28 cellular contexts compared by ENCODE assay signal in the genomic region with DNA sequence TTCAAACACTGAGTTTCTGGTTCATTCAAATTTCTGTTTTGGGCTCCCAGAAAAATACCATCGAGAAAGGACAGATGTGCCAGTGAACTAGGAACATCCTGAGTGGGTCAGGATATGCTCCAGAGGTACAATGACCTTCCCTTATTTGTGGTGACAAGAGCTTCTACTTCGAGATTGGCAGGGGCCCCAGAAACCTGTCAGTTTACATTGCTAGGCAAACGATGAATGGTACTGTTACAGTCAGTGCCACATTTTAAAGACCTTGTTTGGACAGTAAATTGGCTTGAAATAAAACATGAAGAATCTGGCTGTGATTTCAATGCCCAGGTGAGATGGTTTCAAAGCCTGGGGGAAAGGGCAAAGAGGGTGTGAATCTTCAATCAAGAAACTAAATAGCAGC.
A peak's percentile ranks its signal among the peaks of the same experiment; 100 is the strongest.
DNase-seq lines count a peak whose midpoint lies in the region; ATAC-seq and TF ChIP-seq lines count a peak whose summit lies in the region.
"Had no signal": no experiment of that assay in that cellular context is flagged by ENCODE, and none has a peak within 500 bp of the region (broad histone marks: within the 10 kb centered on the region; RNA-seq: fewer than 3 reads in every experiment).

No MANE protein-coding gene starts in this region.

- H4K20me1 ChIP-seq in PC-3 (ENCODE audit: low read length): no peaks in the 10 kb centered on the region
- no peaks in the 10 kb centered on the region for H4K20me1 ChIP-seq in smooth muscle cell (ENCODE audit: low read depth)

- no peaks in the 10 kb centered on the region for H3K79me2 ChIP-seq in PC-3 (ENCODE audit: low read length)
- H3K79me2 ChIP-seq in smooth muscle cell (ENCODE audit: low read depth): no peaks in the 10 kb centered on the region

- DNase-seq in NCI-H1694 treated with DMSO at 0.1 percent for 48 hours (lab: John Stamatoyannopoulos, UW): peak; percentile 27
- DNase-seq in NCI-H1694 (lab: John Stamatoyannopoulos, UW): no peak
- DNase-seq in NCI-H2081 (lab: John Stamatoyannopoulos, UW): peak; percentile 8 to 64
- DNase-seq in PC-3: peak; percentile 25
- DNase-seq in thyroid gland: peak; percentile 51 to 60
- DNase-seq in NCI-H2107 treated with DMSO at 0.1 percent for 48 hours (lab: John Stamatoyannopoulos, UW; ENCODE audit: unreplicated experiment): no peak
- no peak for DNase-seq in T-helper 17 cell
- no peak for DNase-seq in smooth muscle cell (lab: John Stamatoyannopoulos, UW; ENCODE audit: unreplicated experiment)
- DNase-seq: 8988T; activated CD4-positive, alpha-beta T cell treated with anti-CD3 and anti-CD28 coated beads, Interleukin-2, amount 10 ng/mL, durations not matched to agents 7 days and 5 days; activated effector memory CD4-positive, alpha-beta T cell treated with Interleukin-2 at 50 U/mL for 16 hours; activated T-cell treated with anti-CD3 and anti-CD28 coated beads, Interleukin-2, amount 50 U/mL, for 1 hour; Calu3; hypothalamus; IMR-90; left cardiac atrium; NCI-H1048; NCI-H2227 treated with DMSO at 0.1 percent for 48 hours; pancreas; retina; substantia nigra; T-cell had no signal

- BruUV-seq in PC-3 (replicated peaks; lab: Mats Ljungman, UMichigan): no TSS peak

- H3K9ac ChIP-seq in PC-3 (ENCODE audit: low read length) (no peak overlapping the region), smooth muscle cell (ENCODE audit: low read depth) (no peak overlapping the region)

- H3K27me3 ChIP-seq in PC-3 (ENCODE audit: low read length) (no peaks in the 10 kb centered on the region), thyroid gland (no peaks in the 10 kb centered on the region), smooth muscle cell (ENCODE audit: low read depth) (no peaks in the 10 kb centered on the region)
- H3K27me3 ChIP-seq: breast epithelium, pancreas had no signal

- H3K4me3 ChIP-seq in PC-3 (ENCODE audit: low read length) (no peak overlapping the region), thyroid gland (replicated peaks in 1 of 3) (no peak overlapping the region), smooth muscle cell (no peak overlapping the region)
- H3K4me3 ChIP-seq: breast epithelium, pancreas had no signal

- no peak overlapping the region for H3K27ac ChIP-seq in PC-3 (ENCODE audit: low read length)
- H3K27ac ChIP-seq in thyroid gland: no peak overlapping the region
- H3K27ac ChIP-seq in smooth muscle cell (ENCODE audit: low read depth): no peak overlapping the region
- H3K27ac ChIP-seq: breast epithelium, pancreas had no signal

- H3K36me3 Mint-ChIP-seq in T-helper 17 cell (ENCODE audit: low read depth): no peaks in the 10 kb centered on the region
- H3K36me3 Mint-ChIP-seq: activated naive CD8-positive, alpha-beta T cell; CD14-positive monocyte; stimulated activated memory B cell treated with anti-CD40 and anti-IgM and Interleukin-4, amounts not matched to agents 10 μg/mL and 1 μg/mL and 100 μg/mL, for 72 hours; T-cell; type B pancreatic cell had no signal

- TF ChIP-seq CTCF in PC-3 (conservative IDR thresholded peaks at IDR 0.05; ENCODE audit: low read depth, low read length): no peak
- no peak for TF ChIP-seq CTCF in thyroid gland (IDR thresholded peaks at IDR 0.05)
- no peak for TF ChIP-seq CTCF in smooth muscle cell (IDR thresholded peaks at IDR 0.05; ENCODE audit: borderline replicate concordance, insufficient read depth, poor library complexity, severe bottlenecking)

- no peak overlapping the region for H2AFZ ChIP-seq in PC-3 (ENCODE audit: low read length)
- H2AFZ ChIP-seq in smooth muscle cell (ENCODE audit: low read depth): no peak overlapping the region

- H3K9me2 ChIP-seq in PC-3 (replicated peaks; ENCODE audit: low read length): no peaks in the 10 kb centered on the region

- H3K27ac Mint-ChIP-seq in T-helper 17 cell: no peak overlapping the region
- H3K27ac Mint-ChIP-seq: activated CD4-positive, alpha-beta T cell treated with anti-CD3 and anti-CD28 coated beads, Interleukin-2, amount 10 ng/mL, durations not matched to agents 7 days and 5 days; activated naive CD8-positive, alpha-beta T cell; CD14-positive monocyte; stimulated activated memory B cell treated with anti-CD40 and anti-IgM and Interleukin-4, amounts not matched to agents 10 μg/mL and 1 μg/mL and 100 μg/mL, for 72 hours; T-cell; type B pancreatic cell; WTC11 had no signal

- no peaks in the 10 kb centered on the region for H3F3A ChIP-seq in PC-3 (ENCODE audit: low read length, unreplicated experiment)
- H3F3A ChIP-seq in smooth muscle cell (ENCODE audit: low read depth): peaks cover 5% of the 10 kb centered on the region

- no peak for ATAC-seq in PC-3
- ATAC-seq in T-helper 17 cell: no peak
- ATAC-seq: left cardiac atrium; stimulated activated memory B cell treated with anti-CD40 and anti-IgM and Interleukin-4, amounts not matched to agents 10 μg/mL and 1 μg/mL and 100 μg/mL, for 72 hours; T-cell; WTC11 had no signal

- intact Hi-C loops in PC-3 (cut with micrococcal nuclease): loop anchor here (5.0 to 10.0 kb wide), 2 partner anchors 90 to 172 kb away; no protein-coding TSS in a partner anchor
- intact Hi-C loops in thyroid gland (cut with DNase I): no loop called here

- H3K36me3 ChIP-seq in PC-3 (ENCODE audit: low read depth, low read length): no peaks in the 10 kb centered on the region; the same call in 1 of the 2 replicates
- H3K36me3 ChIP-seq in thyroid gland: no peaks in the 10 kb centered on the region
- H3K36me3 ChIP-seq in smooth muscle cell (ENCODE audit: low read depth): no peaks in the 10 kb centered on the region
- H3K36me3 ChIP-seq: breast epithelium, pancreas had no signal

- no peaks in the 10 kb centered on the region for H3K4me1 Mint-ChIP-seq in T-helper 17 cell
- H3K4me1 Mint-ChIP-seq: activated CD4-positive, alpha-beta T cell treated with anti-CD3 and anti-CD28 coated beads, Interleukin-2, amount 10 ng/mL, durations not matched to agents 7 days and 5 days; CD14-positive monocyte; stimulated activated memory B cell treated with anti-CD40 and anti-IgM and Interleukin-4, amounts not matched to agents 10 μg/mL and 1 μg/mL and 100 μg/mL, for 72 hours; T-cell had no signal

- H3K27me3 Mint-ChIP-seq in T-helper 17 cell: no peaks in the 10 kb centered on the region
- H3K27me3 Mint-ChIP-seq: activated CD4-positive, alpha-beta T cell treated with anti-CD3 and anti-CD28 coated beads, Interleukin-2, amount 10 ng/mL, durations not matched to agents 7 days and 5 days; activated naive CD8-positive, alpha-beta T cell; stimulated activated memory B cell treated with anti-CD40 and anti-IgM and Interleukin-4, amounts not matched to agents 10 μg/mL and 1 μg/mL and 100 μg/mL, for 72 hours; T-cell; type B pancreatic cell had no signal

- CTCF ChIA-PET in PC-3 (lab: Charles Lee): no interaction called here

- H3K4me2 ChIP-seq in PC-3 (ENCODE audit: low read length): no peak overlapping the region
- H3K4me2 ChIP-seq in smooth muscle cell: no peak overlapping the region

- POLR2A ChIA-PET in PC-3 (lab: Charles Lee; ENCODE audit: unreplicated experiment): no interaction called here

- no peak for TF ChIP-seq POLR2A in thyroid gland (IDR thresholded peaks at IDR 0.05)

- H3K9me3 ChIP-seq in PC-3 (ENCODE audit: low read length) (no peaks in the 10 kb centered on the region), thyroid gland (no peaks in the 10 kb centered on the region), T-helper 17 cell (ENCODE audit: control insufficient read depth, low read length, poor library complexity, severe bottlenecking) (no peaks in the 10 kb centered on the region), smooth muscle cell (replicated peaks; ENCODE audit: low read depth) (no peaks in the 10 kb centered on the region)
- H3K9me3 ChIP-seq: breast epithelium had no signal

- WGBS in thyroid gland, 2 donors: 23 to 25% methylated on average over 3 of the region's 3 CpGs
- WGBS in smooth muscle cell (ENCODE audit: low lambda C conversion rate): 91% methylated on average over 3 of the region's 3 CpGs

- H3K4me3 Mint-ChIP-seq in T-helper 17 cell: no peak overlapping the region
- H3K4me3 Mint-ChIP-seq: activated CD4-positive, alpha-beta T cell treated with anti-CD3 and anti-CD28 coated beads, Interleukin-2, amount 10 ng/mL, durations not matched to agents 7 days and 5 days; activated naive CD8-positive, alpha-beta T cell; CD14-positive monocyte; stimulated activated memory B cell treated with anti-CD40 and anti-IgM and Interleukin-4, amounts not matched to agents 10 μg/mL and 1 μg/mL and 100 μg/mL, for 72 hours; T-cell; type B pancreatic cell; WTC11 had no signal

- H3K4me1 ChIP-seq in PC-3 (ENCODE audit: insufficient read depth, low read length) (peaks cover 30% of the 10 kb centered on the region), thyroid gland (peaks cover 7 to 10% of the 10 kb centered on the region in 2 donors), smooth muscle cell (ENCODE audit: low read depth) (no peaks in the 10 kb centered on the region)
- H3K4me1 ChIP-seq: breast epithelium, pancreas had no signal

Comparison
In these comparisons a context has a peak if more than half of its experiments do, and no peak if none do; other contexts are left out.
1. DNase-seq: peak in NCI-H1694 treated with DMSO at 0.1 percent for 48 hours (single experiment), NCI-H2081 (2 of 2), PC-3 (single experiment) and thyroid gland (2 of 2); none in NCI-H1694 (single experiment), NCI-H2107 treated with DMSO at 0.1 percent for 48 hours (single experiment), T-helper 17 cell (0 of 3) and smooth muscle cell (single experiment).